1 cellular context compared by ENCODE assay signal in the genomic region with DNA sequence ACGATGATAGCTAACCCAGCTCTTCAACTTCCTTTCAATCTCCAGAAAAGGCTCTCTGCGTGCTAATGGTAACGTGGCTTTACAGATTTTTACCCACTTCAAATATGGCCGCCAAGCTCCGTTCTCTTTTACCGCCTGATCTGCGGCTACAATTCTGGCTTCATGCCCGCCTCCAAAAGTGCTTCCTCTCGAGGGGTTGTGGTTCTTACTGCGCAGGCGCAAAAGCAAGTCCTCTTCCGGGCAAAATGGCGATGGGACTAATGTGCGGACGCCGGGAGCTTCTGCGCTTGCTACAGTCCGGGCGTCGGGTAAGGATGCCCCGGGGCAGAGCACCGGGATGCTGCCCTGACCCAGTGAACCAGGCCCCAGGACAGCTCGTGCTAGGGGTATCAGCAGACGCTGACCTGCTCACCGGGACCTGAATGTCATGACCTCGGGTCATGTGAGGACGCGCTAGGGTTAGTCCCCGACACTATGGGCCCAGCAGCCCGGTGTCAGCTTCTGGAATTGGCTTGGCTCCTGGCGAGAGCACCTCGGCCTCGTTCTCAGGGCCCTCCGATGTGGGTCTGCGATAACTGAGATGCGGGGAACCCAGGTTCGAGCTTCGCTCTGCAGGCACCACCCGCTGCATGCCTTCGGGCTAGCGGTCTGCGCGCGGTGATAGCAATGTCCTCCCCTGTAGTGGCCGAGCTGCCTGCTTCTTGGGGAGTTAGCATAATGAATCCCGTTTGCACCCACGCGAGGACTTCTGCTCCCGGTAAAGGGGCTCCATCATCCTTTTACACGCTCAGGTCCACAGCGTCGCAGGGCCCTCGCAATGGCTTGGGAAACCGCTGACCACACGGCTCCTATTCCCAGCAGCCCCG.
TF ChIP-seq lines count a peak whose summit lies in the region.

A gene (plus strand): TSS at position 232 of the 866 bp plus-strand sequence. CDS start 14 bp downstream, at position 246.

TF ChIP-seq in K562, 482 proteins besides CTCF, POLR2A, EP300 and RAD21 (continued from another document and continues in another):
- TF ChIP-seq, protein P1, sequence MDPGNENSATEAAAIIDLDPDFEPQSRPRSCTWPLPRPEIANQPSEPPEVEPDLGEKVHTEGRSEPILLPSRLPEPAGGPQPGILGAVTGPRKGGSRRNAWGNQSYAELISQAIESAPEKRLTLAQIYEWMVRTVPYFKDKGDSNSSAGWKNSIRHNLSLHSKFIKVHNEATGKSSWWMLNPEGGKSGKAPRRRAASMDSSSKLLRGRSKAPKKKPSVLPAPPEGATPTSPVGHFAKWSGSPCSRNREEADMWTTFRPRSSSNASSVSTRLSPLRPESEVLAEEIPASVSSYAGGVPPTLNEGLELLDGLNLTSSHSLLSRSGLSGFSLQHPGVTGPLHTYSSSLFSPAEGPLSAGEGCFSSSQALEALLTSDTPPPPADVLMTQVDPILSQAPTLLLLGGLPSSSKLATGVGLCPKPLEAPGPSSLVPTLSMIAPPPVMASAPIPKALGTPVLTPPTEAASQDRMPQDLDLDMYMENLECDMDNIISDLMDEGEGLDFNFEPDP (CRISPR knock-in tag; IDR thresholded peaks at IDR 0.05): peak; percentile 47; the same call in 1 of the 2 replicates
- peak; percentile 88; the same call in 1 of the 2 replicates for TF ChIP-seq ERF (CRISPR knock-in tag; IDR thresholded peaks at IDR 0.05)
- peak; percentile 35; the same call in 1 of the 2 replicates for TF ChIP-seq CREM (IDR thresholded peaks at IDR 0.05; ENCODE audit: low read depth)
- TF ChIP-seq ZNF140 (CRISPR knock-in tag; IDR thresholded peaks at IDR 0.05): no peak
- TF ChIP-seq KDM5B (IDR thresholded peaks at IDR 0.05; ENCODE audit: insufficient replicate concordance, low read depth, low read length): peak; percentile 85
- TF ChIP-seq NR2C1 (IDR thresholded peaks at IDR 0.05): peak; percentile 95
- peak; percentile 97 for TF ChIP-seq NR2C1 (tag; IDR thresholded peaks at IDR 0.05)
- TF ChIP-seq CXXC5 (CRISPR knock-in tag; IDR thresholded peaks at IDR 0.05): peak; percentile 86
- TF ChIP-seq TEAD4 (IDR thresholded peaks at IDR 0.05; ENCODE audit: low read length): 0 out of 2 replicates have a peak, but pooled peaks have one; percentile 6
- TF ChIP-seq TEAD4 (CRISPR knock-in tag; IDR thresholded peaks at IDR 0.05; ENCODE audit: borderline replicate concordance): no peak
- no peak for TF ChIP-seq BRCA1 (IDR thresholded peaks at IDR 0.05)
- 0 out of 2 replicates have a peak, but pooled peaks have one; percentile 28 for TF ChIP-seq BRCA1 (CRISPR knock-in tag; IDR thresholded peaks at IDR 0.05)
- TF ChIP-seq ZFP1 (CRISPR knock-in tag; IDR thresholded peaks at IDR 0.05): no peak
- TF ChIP-seq ZNF143 (CRISPR knock-in tag; IDR thresholded peaks at IDR 0.05): no peak
- 0 out of 2 replicates have a peak, but pooled peaks have one; percentile 69 for TF ChIP-seq ELF2 (CRISPR knock-in tag; IDR thresholded peaks at IDR 0.05)
- no peak for TF ChIP-seq NCOA4 (IDR thresholded peaks at IDR 0.05; ENCODE audit: partially characterized antibody)
- peak; percentile 28 for TF ChIP-seq FIP1L1 (IDR thresholded peaks at IDR 0.05; ENCODE audit: low read depth, low read length, poor library complexity, severe bottlenecking)
- TF ChIP-seq, protein P2, sequence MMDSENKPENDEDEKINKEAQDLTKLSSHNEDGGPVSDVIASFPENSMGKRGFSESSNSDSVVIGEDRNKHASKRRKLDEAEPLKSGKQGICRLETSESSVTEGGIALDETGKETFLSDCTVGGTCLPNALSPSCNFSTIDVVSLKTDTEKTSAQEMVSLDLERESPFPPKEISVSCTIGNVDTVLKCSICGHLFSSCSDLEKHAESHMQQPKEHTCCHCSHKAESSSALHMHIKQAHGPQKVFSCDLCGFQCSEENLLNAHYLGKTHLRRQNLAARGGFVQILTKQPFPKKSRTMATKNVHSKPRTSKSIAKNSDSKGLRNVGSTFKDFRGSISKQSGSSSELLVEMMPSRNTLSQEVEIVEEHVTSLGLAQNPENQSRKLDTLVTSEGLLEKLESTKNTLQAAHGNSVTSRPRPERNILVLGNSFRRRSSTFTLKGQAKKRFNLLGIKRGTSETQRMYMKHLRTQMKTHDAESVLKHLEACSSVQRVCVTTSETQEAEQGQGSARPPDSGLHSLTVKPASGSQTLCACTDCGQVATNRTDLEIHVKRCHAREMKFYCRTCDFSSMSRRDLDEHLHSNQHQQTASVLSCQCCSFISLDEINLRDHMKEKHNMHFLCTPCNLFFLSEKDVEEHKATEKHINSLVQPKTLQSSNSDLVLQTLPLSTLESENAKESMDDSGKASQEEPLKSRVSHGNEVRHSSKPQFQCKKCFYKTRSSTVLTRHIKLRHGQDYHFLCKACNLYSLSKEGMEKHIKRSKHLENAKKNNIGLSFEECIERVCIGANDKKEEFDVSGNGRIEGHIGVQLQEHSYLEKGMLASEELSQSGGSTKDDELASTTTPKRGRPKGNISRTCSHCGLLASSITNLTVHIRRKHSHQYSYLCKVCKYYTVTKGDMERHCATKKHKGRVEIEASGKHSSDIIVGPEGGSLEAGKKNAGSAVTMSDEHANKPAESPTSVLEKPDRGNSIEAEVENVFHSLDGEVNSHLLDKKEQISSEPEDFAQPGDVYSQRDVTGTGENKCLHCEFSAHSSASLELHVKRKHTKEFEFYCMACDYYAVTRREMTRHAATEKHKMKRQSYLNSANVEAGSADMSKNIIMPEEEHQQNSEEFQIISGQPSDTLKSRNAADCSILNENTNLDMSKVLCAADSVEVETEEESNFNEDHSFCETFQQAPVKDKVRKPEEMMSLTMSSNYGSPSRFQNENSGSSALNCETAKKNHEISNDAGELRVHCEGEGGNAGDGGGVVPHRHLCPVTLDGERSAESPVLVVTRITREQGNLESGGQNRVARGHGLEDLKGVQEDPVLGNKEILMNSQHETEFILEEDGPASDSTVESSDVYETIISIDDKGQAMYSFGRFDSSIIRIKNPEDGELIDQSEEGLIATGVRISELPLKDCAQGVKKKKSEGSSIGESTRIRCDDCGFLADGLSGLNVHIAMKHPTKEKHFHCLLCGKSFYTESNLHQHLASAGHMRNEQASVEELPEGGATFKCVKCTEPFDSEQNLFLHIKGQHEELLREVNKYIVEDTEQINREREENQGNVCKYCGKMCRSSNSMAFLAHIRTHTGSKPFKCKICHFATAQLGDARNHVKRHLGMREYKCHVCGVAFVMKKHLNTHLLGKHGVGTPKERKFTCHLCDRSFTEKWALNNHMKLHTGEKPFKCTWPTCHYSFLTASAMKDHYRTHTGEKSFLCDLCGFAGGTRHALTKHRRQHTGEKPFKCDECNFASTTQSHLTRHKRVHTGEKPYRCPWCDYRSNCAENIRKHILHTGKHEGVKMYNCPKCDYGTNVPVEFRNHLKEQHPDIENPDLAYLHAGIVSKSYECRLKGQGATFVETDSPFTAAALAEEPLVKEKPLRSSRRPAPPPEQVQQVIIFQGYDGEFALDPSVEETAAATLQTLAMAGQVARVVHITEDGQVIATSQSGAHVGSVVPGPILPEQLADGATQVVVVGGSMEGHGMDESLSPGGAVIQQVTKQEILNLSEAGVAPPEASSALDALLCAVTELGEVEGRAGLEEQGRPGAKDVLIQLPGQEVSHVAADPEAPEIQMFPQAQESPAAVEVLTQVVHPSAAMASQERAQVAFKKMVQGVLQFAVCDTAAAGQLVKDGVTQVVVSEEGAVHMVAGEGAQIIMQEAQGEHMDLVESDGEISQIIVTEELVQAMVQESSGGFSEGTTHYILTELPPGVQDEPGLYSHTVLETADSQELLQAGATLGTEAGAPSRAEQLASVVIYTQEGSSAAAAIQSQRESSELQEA (IDR thresholded peaks at IDR 0.05; ENCODE audit: low read depth): 0 out of 2 replicates have a peak, but pooled peaks have one; percentile 19
- no peak for TF ChIP-seq ESRRB (CRISPR knock-in tag; IDR thresholded peaks at IDR 0.05; ENCODE audit: borderline replicate concordance)
- TF ChIP-seq SIX5 (IDR thresholded peaks at IDR 0.05; ENCODE audit: borderline replicate concordance in 1 of 2, insufficient read depth in 1 of 2, low read depth in 1 of 2, low read length in 2 of 2): peak in 1 of 2 experiments; percentile 18; a peak in 1 of 4 replicates
- TF ChIP-seq, protein P3, sequence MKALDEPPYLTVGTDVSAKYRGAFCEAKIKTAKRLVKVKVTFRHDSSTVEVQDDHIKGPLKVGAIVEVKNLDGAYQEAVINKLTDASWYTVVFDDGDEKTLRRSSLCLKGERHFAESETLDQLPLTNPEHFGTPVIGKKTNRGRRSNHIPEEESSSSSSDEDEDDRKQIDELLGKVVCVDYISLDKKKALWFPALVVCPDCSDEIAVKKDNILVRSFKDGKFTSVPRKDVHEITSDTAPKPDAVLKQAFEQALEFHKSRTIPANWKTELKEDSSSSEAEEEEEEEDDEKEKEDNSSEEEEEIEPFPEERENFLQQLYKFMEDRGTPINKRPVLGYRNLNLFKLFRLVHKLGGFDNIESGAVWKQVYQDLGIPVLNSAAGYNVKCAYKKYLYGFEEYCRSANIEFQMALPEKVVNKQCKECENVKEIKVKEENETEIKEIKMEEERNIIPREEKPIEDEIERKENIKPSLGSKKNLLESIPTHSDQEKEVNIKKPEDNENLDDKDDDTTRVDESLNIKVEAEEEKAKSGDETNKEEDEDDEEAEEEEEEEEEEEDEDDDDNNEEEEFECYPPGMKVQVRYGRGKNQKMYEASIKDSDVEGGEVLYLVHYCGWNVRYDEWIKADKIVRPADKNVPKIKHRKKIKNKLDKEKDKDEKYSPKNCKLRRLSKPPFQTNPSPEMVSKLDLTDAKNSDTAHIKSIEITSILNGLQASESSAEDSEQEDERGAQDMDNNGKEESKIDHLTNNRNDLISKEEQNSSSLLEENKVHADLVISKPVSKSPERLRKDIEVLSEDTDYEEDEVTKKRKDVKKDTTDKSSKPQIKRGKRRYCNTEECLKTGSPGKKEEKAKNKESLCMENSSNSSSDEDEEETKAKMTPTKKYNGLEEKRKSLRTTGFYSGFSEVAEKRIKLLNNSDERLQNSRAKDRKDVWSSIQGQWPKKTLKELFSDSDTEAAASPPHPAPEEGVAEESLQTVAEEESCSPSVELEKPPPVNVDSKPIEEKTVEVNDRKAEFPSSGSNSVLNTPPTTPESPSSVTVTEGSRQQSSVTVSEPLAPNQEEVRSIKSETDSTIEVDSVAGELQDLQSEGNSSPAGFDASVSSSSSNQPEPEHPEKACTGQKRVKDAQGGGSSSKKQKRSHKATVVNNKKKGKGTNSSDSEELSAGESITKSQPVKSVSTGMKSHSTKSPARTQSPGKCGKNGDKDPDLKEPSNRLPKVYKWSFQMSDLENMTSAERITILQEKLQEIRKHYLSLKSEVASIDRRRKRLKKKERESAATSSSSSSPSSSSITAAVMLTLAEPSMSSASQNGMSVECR (CRISPR knock-in tag; IDR thresholded peaks at IDR 0.05): peak; percentile 70; the same call in 1 of the 2 replicates
- TF ChIP-seq ZNF766 (CRISPR knock-in tag; conservative IDR thresholded peaks at IDR 0.05): peak; percentile 80
- peak; percentile 93 to 94 for TF ChIP-seq NRF1 (conservative IDR thresholded peaks at IDR 0.05 in 1 of 2, IDR thresholded peaks at IDR 0.05 in 1 of 2)
- peak; percentile 44; the same call in 1 of the 2 replicates for TF ChIP-seq SPI1 (IDR thresholded peaks at IDR 0.05; ENCODE audit: borderline replicate concordance, low read depth, low read length)
- TF ChIP-seq CBX1 (IDR thresholded peaks at IDR 0.05; ENCODE audit: low read depth): peak; percentile 72; the same call in 1 of the 2 replicates
- TF ChIP-seq, protein P4, sequence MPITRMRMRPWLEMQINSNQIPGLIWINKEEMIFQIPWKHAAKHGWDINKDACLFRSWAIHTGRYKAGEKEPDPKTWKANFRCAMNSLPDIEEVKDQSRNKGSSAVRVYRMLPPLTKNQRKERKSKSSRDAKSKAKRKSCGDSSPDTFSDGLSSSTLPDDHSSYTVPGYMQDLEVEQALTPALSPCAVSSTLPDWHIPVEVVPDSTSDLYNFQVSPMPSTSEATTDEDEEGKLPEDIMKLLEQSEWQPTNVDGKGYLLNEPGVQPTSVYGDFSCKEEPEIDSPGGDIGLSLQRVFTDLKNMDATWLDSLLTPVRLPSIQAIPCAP (CRISPR knock-in tag; IDR thresholded peaks at IDR 0.05; ENCODE audit: borderline replicate concordance): 0 out of 2 replicates have a peak, but pooled peaks have one; percentile 22
- peak; percentile 80 for TF ChIP-seq NR4A1 (CRISPR knock-in tag; IDR thresholded peaks at IDR 0.05)
- no peak for TF ChIP-seq NR4A1 (tag; IDR thresholded peaks at IDR 0.05)
- TF ChIP-seq FOXJ2 (tag; IDR thresholded peaks at IDR 0.05): no peak
- no peak for TF ChIP-seq SRSF1 (IDR thresholded peaks at IDR 0.05; ENCODE audit: low read depth, low read length)
- TF ChIP-seq, protein P5, sequence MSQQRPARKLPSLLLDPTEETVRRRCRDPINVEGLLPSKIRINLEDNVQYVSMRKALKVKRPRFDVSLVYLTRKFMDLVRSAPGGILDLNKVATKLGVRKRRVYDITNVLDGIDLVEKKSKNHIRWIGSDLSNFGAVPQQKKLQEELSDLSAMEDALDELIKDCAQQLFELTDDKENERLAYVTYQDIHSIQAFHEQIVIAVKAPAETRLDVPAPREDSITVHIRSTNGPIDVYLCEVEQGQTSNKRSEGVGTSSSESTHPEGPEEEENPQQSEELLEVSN (IDR thresholded peaks at IDR 0.05; ENCODE audit: borderline replicate concordance in 1 of 2, extremely low read depth in 1 of 2, insufficient read depth in 1 of 2, insufficient read length in 1 of 2, low read depth in 1 of 2, low read length in 1 of 2, poor library complexity in 1 of 2, severe bottlenecking in 1 of 2): peak; percentile 82 to 94
- TF ChIP-seq, protein P6, sequence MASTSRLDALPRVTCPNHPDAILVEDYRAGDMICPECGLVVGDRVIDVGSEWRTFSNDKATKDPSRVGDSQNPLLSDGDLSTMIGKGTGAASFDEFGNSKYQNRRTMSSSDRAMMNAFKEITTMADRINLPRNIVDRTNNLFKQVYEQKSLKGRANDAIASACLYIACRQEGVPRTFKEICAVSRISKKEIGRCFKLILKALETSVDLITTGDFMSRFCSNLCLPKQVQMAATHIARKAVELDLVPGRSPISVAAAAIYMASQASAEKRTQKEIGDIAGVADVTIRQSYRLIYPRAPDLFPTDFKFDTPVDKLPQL (IDR thresholded peaks at IDR 0.05; ENCODE audit: extremely low read depth, insufficient read length): no peak
- peak; percentile 59 for TF ChIP-seq ATF7 (IDR thresholded peaks at IDR 0.05)
- no peak; a peak in 1 of 4 replicates for TF ChIP-seq RCOR1 (IDR thresholded peaks at IDR 0.05; ENCODE audit: borderline replicate concordance in 1 of 2, low read depth in 2 of 2, low read length in 2 of 2)
- TF ChIP-seq POLR2B (IDR thresholded peaks at IDR 0.05; ENCODE audit: low read depth, partially characterized antibody): peak; percentile 91
